ENCODE assay signal across 8 cellular contexts in the genomic region with DNA sequence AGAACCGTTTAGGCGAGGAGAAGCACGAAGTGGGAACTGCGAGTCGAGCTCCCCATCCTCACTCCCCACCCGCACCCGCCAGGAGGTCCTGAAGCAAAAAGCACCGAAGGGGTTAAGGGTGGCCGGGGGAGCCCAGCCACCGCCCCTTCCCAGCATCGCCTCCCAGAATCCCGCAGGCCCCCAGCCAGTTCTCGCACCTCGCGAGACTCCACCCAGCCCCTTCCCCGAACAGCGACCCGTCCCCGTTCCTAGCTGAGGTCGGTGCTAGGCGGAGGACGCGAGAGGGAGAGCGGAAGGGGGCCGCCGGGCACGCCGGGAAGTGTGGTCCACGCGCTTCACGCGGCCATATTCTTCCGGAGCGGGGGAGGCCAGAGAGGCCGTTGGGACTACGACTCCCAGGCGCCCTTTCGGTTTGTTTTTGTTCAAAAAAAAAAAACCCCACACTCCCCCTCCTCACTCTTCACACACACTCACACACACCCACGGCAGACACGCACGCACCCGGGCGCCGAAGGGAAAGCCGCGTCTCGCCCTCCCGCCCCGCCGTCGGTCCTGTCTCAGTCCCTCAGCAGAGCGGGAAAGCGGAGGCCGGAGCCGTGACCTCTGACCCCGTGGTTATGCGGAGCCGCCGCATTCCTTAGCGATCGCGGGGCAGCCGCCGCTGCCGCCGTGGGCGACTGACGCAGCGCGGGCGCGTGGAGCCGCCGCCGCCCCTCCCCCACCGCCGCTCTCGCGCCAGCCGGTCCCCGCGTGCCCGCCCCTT. TPM values are rescaled to one million over a fixed set of nuclear protein-coding genes. Genes with fewer than 3 reads are reported as not detected.
DNase-seq lines count a peak whose midpoint lies in the region; ATAC-seq, FAIRE-seq and TF ChIP-seq lines count a peak whose summit lies in the region.

Gene ASXL1 (plus strand): TSS at position 463 of the 763 bp plus-strand sequence. CDS start 445 bp downstream, outside the sequence.

- DNase-seq in GM12891 (ENCODE audit: insufficient read length, low spot score) (peak; percentile 79), NCI-H146 (lab: John Stamatoyannopoulos, UW) (peak; percentile 100), T-helper 1 cell (peak; percentile 89 to 99 (median 92)), adrenal gland (peak; percentile 96 to 98 (median 98)), heart left ventricle (peak; percentile 98 to 99 (median 99)), posterior cingulate gyrus (peak; percentile 95 to 100 (median 96)), upper lobe of left lung (peak; percentile 98)

- no peaks in the 10 kb centered on the region for H3K27me3 ChIP-seq in adrenal gland
- H3K27me3 ChIP-seq in heart left ventricle: no peaks in the 10 kb centered on the region
- no peaks in the 10 kb centered on the region for H3K27me3 ChIP-seq in upper lobe of left lung

- intact Hi-C loops in adrenal gland (cut with DNase I): no loop called here
- intact Hi-C loops in heart left ventricle (cut with DNase I): loop anchor here in 6 of 10 donors (1.0 to 10.0 kb wide), 13 partner anchors 23 to 156 kb away; partner anchors contain the start of genes PLAGL2 (in 2 of the 6), POFUT1 (in 2 of the 6) and KIF3B (in 1 of the 6)
- intact Hi-C loops in posterior cingulate gyrus (cut with DNase I): loop anchor here (2.0 to 5.0 kb wide), 2 partner anchors 127 to 151 kb away; partner anchors contain the start of genes PLAGL2 and POFUT1

- H3K36me3 ChIP-seq in adrenal gland (replicated peaks in 1 of 2): no peaks in the 10 kb centered on the region
- no peaks in the 10 kb centered on the region for H3K36me3 ChIP-seq in heart left ventricle
- H3K36me3 ChIP-seq in upper lobe of left lung: no peaks in the 10 kb centered on the region

- H3K4me3 ChIP-seq in adrenal gland (peak within 1 kb of the TSS; percentile 69 to 95 (median 80)), heart left ventricle (peak within 1 kb of the TSS; percentile 64 to 97 (median 82)), upper lobe of left lung (peak within 1 kb of the TSS; percentile 71 to 97 (median 90))

- H3K4me1 ChIP-seq in adrenal gland (replicated peaks in 1 of 2) (peaks cover 51 to 55% of the 10 kb centered on the region in 2 donors), heart left ventricle (peaks cover 0 to 65% (median 23%) of the 10 kb centered on the region in 12 donors), upper lobe of left lung (peaks cover 26 to 54% (median 43%) of the 10 kb centered on the region in 4 donors)

- 0 to 1% (median 0%) methylated on average over 22 to 83 of the region's 83 CpGs for WGBS in adrenal gland, 4 donors
- 0 to 2% (median 1%) methylated on average over 32 to 83 of the region's 83 CpGs for WGBS in heart left ventricle, 4 donors
- WGBS in upper lobe of left lung, 2 donors: 0% methylated on average over 11 to 34 of the region's 83 CpGs

- FAIRE-seq in GM12891 (lab: Jason Lieb, UNC): peak; percentile 91

- peak; percentile 91 for TF ChIP-seq POLR2A in GM12891 (IDR thresholded peaks at IDR 0.05; ENCODE audit: low read depth, low read length)
- peak; percentile 14 to 57 for TF ChIP-seq POLR2A in adrenal gland (IDR thresholded peaks at IDR 0.05)
- TF ChIP-seq POLR2A in heart left ventricle (IDR thresholded peaks at IDR 0.05): peak in 1 of 2 donors; percentile 69
- peak in 3 of 4 donors; percentile 23 to 72 (median 44) for TF ChIP-seq POLR2A in upper lobe of left lung (IDR thresholded peaks at IDR 0.05)

- peak in 1 of 4 donors; percentile 67 for TF ChIP-seq EP300 in upper lobe of left lung (IDR thresholded peaks at IDR 0.05)

- TF ChIP-seq CTCF in adrenal gland (IDR thresholded peaks at IDR 0.05) (no peak), heart left ventricle (IDR thresholded peaks at IDR 0.05) (peak in 3 of 12 donors; percentile 4 to 14 (median 11)), upper lobe of left lung (IDR thresholded peaks at IDR 0.05) (peak in 1 of 6 experiments; percentile 35)

- ATAC-seq in HG02840 (IDR thresholded peaks at IDR 0.05; ENCODE audit: low FRiP score, unreplicated experiment): peak; percentile 64
- ATAC-seq in heart left ventricle: peak; percentile 97 to 98 (median 98)
- peak; percentile 97 to 98 for ATAC-seq in upper lobe of left lung (ENCODE audit: low FRiP score in 2 of 2)

- H3K27ac ChIP-seq in adrenal gland (peak within 1 kb of the TSS; percentile 93 to 100 (median 97)), heart left ventricle (peak within 1 kb of the TSS; percentile 95 to 100 (median 98)), upper lobe of left lung (peak within 1 kb of the TSS; percentile 97 to 98 (median 98))

- H3K9me3 ChIP-seq in adrenal gland (replicated peaks in 1 of 3) (no peaks in the 10 kb centered on the region), heart left ventricle (peaks cover 0 to 6% (median 0%) of the 10 kb centered on the region in 12 donors), upper lobe of left lung (no peaks in the 10 kb centered on the region)

TF ChIP-seq in GM12891, 5 proteins besides CTCF, POLR2A, EP300 and RAD21:
- TF ChIP-seq TAF1 (IDR thresholded peaks at IDR 0.05; ENCODE audit: low read depth, low read length): peak; percentile 48; the same call in 1 of the 2 replicates
- peak; percentile 67; the same call in 1 of the 2 replicates for TF ChIP-seq POLR2AphosphoS5 (IDR thresholded peaks at IDR 0.05; ENCODE audit: low read depth, low read length)
- TF ChIP-seq PAX5 (IDR thresholded peaks at IDR 0.05; ENCODE audit: insufficient read depth, low read length, severe bottlenecking): peak; percentile 32
- no peak for TF ChIP-seq SPI1 (IDR thresholded peaks at IDR 0.05; ENCODE audit: low read depth, low read length)
- TF ChIP-seq POU2F2 (IDR thresholded peaks at IDR 0.05; ENCODE audit: low read depth, low read length): 0 out of 2 replicates have a peak, but pooled peaks have one; percentile 50

RNA-seq across cellular contexts. Expression of gene ASXL1, which starts in this region (rescaled TPM):
- 31.3 TPM for polyA plus RNA-seq in GM12891 (2012; ENCODE audit: low read depth, missing spikeins)
- total RNA-seq in adrenal gland (10 to 100 TPM; 26.4 to 75.1 (median 51.8) TPM), heart left ventricle (10 to 100 TPM; 16.8 to 50.1 (median 27.1) TPM), upper lobe of left lung (100 to 1,000 TPM in 3 of 6 donors, 10 to 100 TPM in 3; 60.6 to 389 (median 88.5) TPM)
- polyA plus RNA-seq in adrenal gland (10 to 100 TPM; 19.9 to 59.3 (median 43.6) TPM), heart left ventricle (10 to 100 TPM; 15.1 to 18.2 TPM)

Comparison
In these comparisons a context has a peak if more than half of its experiments do, and no peak if none do; other contexts are left out.
1. Peak in every context shown above with its lines: DNase-seq, ATAC-seq, H3K4me3 ChIP-seq and H3K27ac ChIP-seq.
2. intact Hi-C loops: an anchor here in heart left ventricle (1.0 to 10.0 kb wide) and posterior cingulate gyrus (2.0 to 5.0 kb wide); none called in adrenal gland.